Comparison of ENCODE assay signal across 18 cellular contexts in genomic region chr17:20086416-20087074, GRCh38.
DNase-seq lines count a peak whose midpoint lies in the region; ATAC-seq and TF ChIP-seq lines count a peak whose summit lies in the region.
"Had no signal": no experiment of that assay in that cellular context is flagged by ENCODE, and none has a peak within 500 bp of the region (broad histone marks: within the 10 kb centered on the region; RNA-seq: fewer than 3 reads in every experiment).

No MANE protein-coding gene starts in this region.

- H3K9me3 ChIP-seq in neural progenitor cell (ENCODE audit: low read depth) = no peaks in the 10 kb centered on the region
- H3K9me3 ChIP-seq: neutrophil, transverse colon had no signal

- peak overlapping the region; percentile 54 to 78 for H3K27ac ChIP-seq in coronary artery
- no peak overlapping the region for H3K27ac ChIP-seq in neural progenitor cell
- H3K27ac ChIP-seq: C4-2B, neutrophil, transverse colon had no signal

- intact Hi-C loops in posterior vena cava (cut with DNase I) = no loop called here

- no peaks in the 10 kb centered on the region for H4K20me1 ChIP-seq in neural progenitor cell (ENCODE audit: low read depth)

- H3K4me3 ChIP-seq in coronary artery = no peak overlapping the region
- no peak overlapping the region for H3K4me3 ChIP-seq in neural progenitor cell
- H3K4me3 ChIP-seq: transverse colon had no signal

- H3K27me3 Mint-ChIP-seq in neural progenitor cell (ENCODE audit: insufficient read depth, low read depth) (peaks cover 7% of the 10 kb centered on the region), type B pancreatic cell (no peaks in the 10 kb centered on the region)
- H3K27me3 Mint-ChIP-seq: activated CD4-positive, alpha-beta T cell treated with anti-CD3 and anti-CD28 coated beads, Interleukin-2, amount 10 ng/mL, durations not matched to agents 7 days and 5 days had no signal

- H3K9me3 Mint-ChIP-seq in neural progenitor cell (no peaks in the 10 kb centered on the region), type B pancreatic cell (peaks cover 4% of the 10 kb centered on the region)
- H3K9me3 Mint-ChIP-seq: activated CD4-positive, alpha-beta T cell treated with anti-CD3 and anti-CD28 coated beads, Interleukin-2, amount 10 ng/mL, durations not matched to agents 7 days and 5 days had no signal

- H3K9ac ChIP-seq in neural progenitor cell = no peak overlapping the region

- H3K36me3 Mint-ChIP-seq in neural progenitor cell (no peaks in the 10 kb centered on the region), type B pancreatic cell (no peaks in the 10 kb centered on the region)

- no peak overlapping the region for H2AFZ ChIP-seq in neural progenitor cell (replicated peaks)

- H3K4me2 ChIP-seq in neural progenitor cell = no peak overlapping the region

- H3K27ac Mint-ChIP-seq in neural progenitor cell = peak overlapping the region; percentile 96
- H3K27ac Mint-ChIP-seq in type B pancreatic cell = peak overlapping the region; percentile 98
- H3K27ac Mint-ChIP-seq: activated CD4-positive, alpha-beta T cell treated with anti-CD3 and anti-CD28 coated beads, Interleukin-2, amount 10 ng/mL, durations not matched to agents 7 days and 5 days had no signal

- peaks cover 20% of the 10 kb centered on the region for H3K4me1 ChIP-seq in neural progenitor cell
- H3K4me1 ChIP-seq: transverse colon had no signal

- peaks cover 5% of the 10 kb centered on the region for H3F3A ChIP-seq in neural progenitor cell (ENCODE audit: low read depth)

- peak; percentile 33 for DNase-seq in activated CD8-positive, alpha-beta memory T cell treated with anti-CD3 and anti-CD28 coated beads for 24 hours
- DNase-seq in activated CD8-positive, alpha-beta memory T cell treated with anti-CD3 and anti-CD28 coated beads, Interleukin-2, amount 50 U/mL, for 4 hours = no peak
- no peak for DNase-seq in coronary artery (ENCODE audit: low spot score)
- no peak for DNase-seq in neural progenitor cell (ENCODE audit: low spot score)
- no peak for DNase-seq in type B pancreatic cell (ENCODE audit: extremely low spot score, unreplicated experiment)
- DNase-seq in NAMALWA (ENCODE audit: low spot score) = no peak
- no peak for DNase-seq in posterior vena cava (ENCODE audit: low spot score)
- DNase-seq: activated CD4-positive, alpha-beta T cell treated with anti-CD3 and anti-CD28 coated beads, Interleukin-2, amount 10 ng/mL, durations not matched to agents 7 days and 5 days; activated naive CD4-positive, alpha-beta T cell treated with anti-CD3 and anti-CD28 coated beads, Interleukin-2, amount 50 U/mL, for 16 hours; KG1; NCI-H1092 treated with DMSO at 0.1 percent for 48 hours; NCI-H524 treated with DMSO at 0.1 percent for 48 hours; stimulated activated CD4-positive, alpha-beta T cell treated with anti-CD3 and anti-CD28 coated beads, Interleukin-4, amount 100 ng/mL, for 4 hours; stimulated activated CD8-positive, alpha-beta memory T cell treated with anti-CD3 and anti-CD28 coated beads, Interleukin-4, amount 100 ng/mL, for 48 hours; transverse colon had no signal

- TF ChIP-seq CTCF in coronary artery (IDR thresholded peaks at IDR 0.05) (no peak), neural progenitor cell (IDR thresholded peaks at IDR 0.05) (no peak), type B pancreatic cell (conservative IDR thresholded peaks at IDR 0.05) (peak; percentile 16)

- ATAC-seq in GM18511 (IDR thresholded peaks at IDR 0.05; ENCODE audit: unreplicated experiment) = no peak

- no peaks in the 10 kb centered on the region for H3K27me3 ChIP-seq in neural progenitor cell
- H3K27me3 ChIP-seq: neutrophil, transverse colon had no signal

- H3K4me1 Mint-ChIP-seq in neural progenitor cell (peaks cover 40% of the 10 kb centered on the region), type B pancreatic cell (ENCODE audit: unreplicated experiment) (peaks cover 23% of the 10 kb centered on the region)

- peak overlapping the region; percentile 22 for H3K4me3 Mint-ChIP-seq in neural progenitor cell
- H3K4me3 Mint-ChIP-seq in type B pancreatic cell = peak overlapping the region; percentile 62
- H3K4me3 Mint-ChIP-seq: activated CD4-positive, alpha-beta T cell treated with anti-CD3 and anti-CD28 coated beads, Interleukin-2, amount 10 ng/mL, durations not matched to agents 7 days and 5 days had no signal

- H3K79me2 ChIP-seq in neural progenitor cell (ENCODE audit: low read depth) = no peaks in the 10 kb centered on the region

- no peaks in the 10 kb centered on the region for H3K36me3 ChIP-seq in neural progenitor cell
- H3K36me3 ChIP-seq: neutrophil, transverse colon had no signal
